ENCODE assay signal across 8 cellular contexts in genomic region chr1:85062425-85063026, GRCh38. TPM values are rescaled to one million over a fixed set of nuclear protein-coding genes. Genes with fewer than 3 reads are reported as not detected.
A peak's percentile ranks its signal among the peaks of the same experiment; 100 is the strongest.
DNase-seq lines count a peak whose midpoint lies in the region; ATAC-seq, FAIRE-seq and TF ChIP-seq lines count a peak whose summit lies in the region.

No MANE protein-coding gene starts in this region.

- H3K4me3 ChIP-seq in AG04449 (ENCODE audit: low read depth, low read length) (peak overlapping the region; percentile 62), K562 (peak overlapping the region; percentile 2; the same call in 1 of the 2 replicates), mesenchymal stem cell (ENCODE audit: insufficient read depth in 1 of 2, low read depth in 1 of 2, low read length in 2 of 2) (peak overlapping the region in 1 of 2 experiments; percentile 84)

- no peak overlapping the region for H3K23ac ChIP-seq in mesenchymal stem cell (ENCODE audit: low read length in 2 of 2)

- TF ChIP-seq RAD21 in K562 (CRISPR knock-in tag; conservative IDR thresholded peaks at IDR 0.05 in 1 of 2, IDR thresholded peaks at IDR 0.05 in 1 of 2), result no peak

- TF ChIP-seq POLR2A in K562 (conservative IDR thresholded peaks at IDR 0.05), result no peak

- no peak overlapping the region for H4K91ac ChIP-seq in mesenchymal stem cell (ENCODE audit: low read length)

- H4K8ac ChIP-seq in mesenchymal stem cell (ENCODE audit: low read length), result no peak overlapping the region

- no peak overlapping the region for H2AK5ac ChIP-seq in mesenchymal stem cell (ENCODE audit: low read length, severe bottlenecking)

- no peak overlapping the region; the same call in 1 of the 2 replicates for H2AFZ ChIP-seq in K562 (ENCODE audit: low read depth, low read length)
- H2AFZ ChIP-seq in mesenchymal stem cell (ENCODE audit: low read depth, low read length), result peak overlapping the region; percentile 48

- H3K14ac ChIP-seq in mesenchymal stem cell (ENCODE audit: low read length in 2 of 2), result no peak overlapping the region

- TF ChIP-seq CTCF in AG04449 (IDR thresholded peaks at IDR 0.05; ENCODE audit: insufficient read depth, low read length, missing control alignments), result no peak
- no peak for TF ChIP-seq CTCF in K562 (IDR thresholded peaks at IDR 0.05 in 2 of 3, conservative IDR thresholded peaks at IDR 0.05 in 1 of 3; ENCODE audit: insufficient read depth in 2 of 3, low read depth in 1 of 3, low read length in 3 of 3)

- no peaks in the 10 kb centered on the region for H3K79me2 ChIP-seq in K562 (ENCODE audit: control insufficient read depth, insufficient read depth, low read length)

- FAIRE-seq in K562 (lab: Jason Lieb, UNC), result no peak

- DNase-seq in AG04449 (ENCODE audit: low read depth, low spot score), result no peak
- DNase-seq in K562 (ENCODE audit: extremely low read depth in 1 of 4, low spot score in 3 of 4), result no peak
- no peak for DNase-seq in mesenchymal stem cell
- DNase-seq in NCI-H748 (lab: John Stamatoyannopoulos, UW; ENCODE audit: unreplicated experiment), result no peak
- DNase-seq in NCI-H146 treated with DMSO at 0.1 percent for 48 hours (lab: John Stamatoyannopoulos, UW; ENCODE audit: unreplicated experiment), result no peak

- H3K9ac ChIP-seq in K562 (ENCODE audit: insufficient read depth in 1 of 2, low read depth in 2 of 2, low read length in 2 of 2) (no peak overlapping the region), mesenchymal stem cell (ENCODE audit: low read length) (peak overlapping the region; percentile 97)

- H3K79me1 ChIP-seq in mesenchymal stem cell (replicated peaks; ENCODE audit: low read length, poor library complexity, severe bottlenecking), result peaks cover 2% of the 10 kb centered on the region

- H3K9me3 ChIP-seq in K562 (replicated peaks; ENCODE audit: control insufficient read depth, insufficient read depth, low read depth, low read length), result no peaks in the 10 kb centered on the region
- H3K9me3 ChIP-seq in mesenchymal stem cell (ENCODE audit: control insufficient read depth, low read length), result no peaks in the 10 kb centered on the region

- CTCF ChIA-PET in AG04449 (lab: Yijun Ruan, JAX) (interaction anchor here (0.8 to 2.8 kb wide), 9 partner anchors 11 to 197 kb away, joined by 3 to 17 read pairs (median 3); partner anchors contain the start of gene C1orf52), K562 (lab: Yijun Ruan, JAX; ENCODE audit: low intra/inter-chr PET ratio) (no interaction called here)

- no peak overlapping the region for H3K4ac ChIP-seq in mesenchymal stem cell (ENCODE audit: low read depth in 1 of 2, low read length in 2 of 2)

- 7% methylated on average over 7 of the region's 7 CpGs for WGBS in K562 (ENCODE audit: insufficient coverage, low coverage, missing lambda C conversion rate)
- WGBS in mesenchymal stem cell, result 42% methylated on average over 5 of the region's 7 CpGs

- H4K20me1 ChIP-seq in K562 (replicated peaks; ENCODE audit: control insufficient read depth, insufficient read depth, low read length), result no peaks in the 10 kb centered on the region

- H3K27ac ChIP-seq in K562 (ENCODE audit: extremely low read depth, low read depth, low read length) (no peak overlapping the region), mesenchymal stem cell (ENCODE audit: low read length, poor library complexity, severe bottlenecking) (peak overlapping the region; percentile 73)

- H2BK120ac ChIP-seq in mesenchymal stem cell (ENCODE audit: low read depth, low read length), result no peak overlapping the region

- intact Hi-C loops in K562 (cut with micrococcal nuclease), result no loop called here

- H3K36me3 ChIP-seq in K562 (ENCODE audit: control insufficient read depth, insufficient read depth, low read length), result no peaks in the 10 kb centered on the region
- H3K36me3 ChIP-seq in mesenchymal stem cell (ENCODE audit: control insufficient read depth in 1 of 2, insufficient read depth in 2 of 2, low read depth in 1 of 2, low read length in 2 of 2), result no peaks in the 10 kb centered on the region

- H2BK5ac ChIP-seq in mesenchymal stem cell (ENCODE audit: low read depth, low read length, poor library complexity, severe bottlenecking), result no peak overlapping the region

- no peaks in the 10 kb centered on the region for H3K9me1 ChIP-seq in K562 (ENCODE audit: control insufficient read depth, insufficient read depth, low read length)

- POLR2A ChIA-PET in AG04449 (lab: Yijun Ruan, JAX), result interaction anchor here (0.6 to 0.8 kb wide), 2 partner anchors 14 to 118 kb away, joined by 3 read pairs; partner anchors contain the start of gene MCOLN3
- POLR2A ChIA-PET in K562 (lab: Yijun Ruan, JAX), result no interaction called here

- H3K4me2 ChIP-seq in K562 (ENCODE audit: insufficient read depth, low read length) (peak overlapping the region; percentile 39; the same call in 1 of the 2 replicates), mesenchymal stem cell (ENCODE audit: low read length, poor library complexity, severe bottlenecking) (peak overlapping the region; percentile 81)

- peaks cover 0 to 2% of the 10 kb centered on the region in 2 experiments; a peak in 1 of 5 replicates for H3K27me3 ChIP-seq in K562 (ENCODE audit: control insufficient read depth in 2 of 2, insufficient read depth in 2 of 2, low read length in 2 of 2)
- no peaks in the 10 kb centered on the region for H3K27me3 ChIP-seq in mesenchymal stem cell (ENCODE audit: control insufficient read depth in 1 of 2, insufficient read depth in 1 of 2, low read length in 2 of 2)

- no peak for TF ChIP-seq EP300 in K562 (IDR thresholded peaks at IDR 0.05; ENCODE audit: low read length)

- in situ Hi-C loops in K562 (cut with MboI), result no loop called here

- ATAC-seq in HG02840 (IDR thresholded peaks at IDR 0.05; ENCODE audit: low FRiP score, unreplicated experiment) (peak; percentile 3), K562 (no peak), HG02981 (IDR thresholded peaks at IDR 0.05; ENCODE audit: unreplicated experiment) (no peak), HG03280 (IDR thresholded peaks at IDR 0.05; ENCODE audit: unreplicated experiment) (no peak)

- H2BK12ac ChIP-seq in mesenchymal stem cell (ENCODE audit: low read length in 2 of 2), result peak overlapping the region in 1 of 2 experiments; percentile 48

- BruUV-seq in K562 (replicated peaks; lab: Mats Ljungman, UMichigan), result no TSS peak

- no peak overlapping the region for H2BK15ac ChIP-seq in mesenchymal stem cell (ENCODE audit: low read depth, poor library complexity, severe bottlenecking)

- H3K4me1 ChIP-seq in K562 (replicated peaks in 1 of 2; ENCODE audit: control insufficient read depth in 2 of 2, insufficient read depth in 2 of 2, low read length in 2 of 2) (no peaks in the 10 kb centered on the region; a peak in 1 of 5 replicates), mesenchymal stem cell (ENCODE audit: control insufficient read depth, insufficient read depth, low read depth, low read length) (peaks cover 2% of the 10 kb centered on the region)

- peak overlapping the region in 1 of 2 experiments; percentile 22 for H3K18ac ChIP-seq in mesenchymal stem cell (ENCODE audit: low read depth in 1 of 2, low read length in 2 of 2)

TF ChIP-seq in K562, 482 proteins besides CTCF, POLR2A, EP300 and RAD21:
- TF ChIP-seq ZNF24 (IDR thresholded peaks at IDR 0.05) (peak; percentile 90), MAFG (tag; conservative IDR thresholded peaks at IDR 0.05) (peak; percentile 28; the same call in 1 of the 2 replicates), ZNF316 (IDR thresholded peaks at IDR 0.05) (peak; percentile 33; the same call in 1 of the 2 replicates), ZEB2 (IDR thresholded peaks at IDR 0.05) (no peak)

RNA-seq across cellular contexts. Expression of gene MCOLN3, which starts 14.2 kb away (rescaled TPM):
- total RNA-seq in K562 (2011; cell fraction: chromatin; rRNA removed; ENCODE audit: low replicate concordance), result 0.25 TPM in 1 of 2 replicates, not detected in the other
- total RNA-seq in K562 (2011; cell fraction: nucleolus; rRNA removed), result 0.13 TPM in 1 of 2 replicates, not detected in the other
- 0.22 and 0.53 TPM in 2 replicates for total RNA-seq in K562 (2011; cell fraction: nucleoplasm; rRNA removed)
- total RNA-seq in K562 (2014; rRNA removed), result not detected in 2 replicates
- not detected in 2 replicates for total RNA-seq in K562 (2014; rRNA removed; fragmentation: Illumina TruSeq; extraction: Trizol)
- total RNA-seq in K562 (2015; rRNA removed; fragmentation: Illumina TruSeq; extraction: Trizol), result not detected in 2 replicates
- total RNA-seq in K562 (2021), result not detected in 2 replicates
- 0.04 TPM in 1 of 2 replicates, not detected in the other for polyA plus RNA-seq in K562 (2011; rRNA removed)
- polyA plus RNA-seq in K562 (2011; cell fraction: cytosol; rRNA removed), result not detected in 2 replicates
- 0.04 and 0.09 TPM in 2 replicates for polyA plus RNA-seq in K562 (2011; cell fraction: nucleus; rRNA removed)
- polyA plus RNA-seq in K562 (2012), result 0.03 and 0.06 TPM in 2 replicates
- not detected in 2 replicates for polyA plus RNA-seq in K562 (2014; fragmentation: Illumina TruSeq; extraction: Trizol)
- polyA plus RNA-seq in K562 (2014; fragmentation: Nextera tagmentation; extraction: Ambion mirVana), result not detected
- polyA plus RNA-seq in K562 (2014; rRNA removed), result 0.05 TPM in 1 of 2 replicates, not detected in the other
- not detected in 2 replicates for polyA minus RNA-seq in K562 (2011; rRNA and poly(A)+ RNA removed)
- polyA minus RNA-seq in K562 (2011; cell fraction: cytosol; rRNA and poly(A)+ RNA removed), result not detected in 2 replicates
- polyA minus RNA-seq in K562 (2011; cell fraction: nucleus; rRNA and poly(A)+ RNA removed), result not detected in 2 replicates
- polyA plus RNA-seq in mesenchymal stem cell (2013, experiment 1 of 2), result 0.30 TPM
- 0.27 TPM for polyA plus RNA-seq in mesenchymal stem cell (2013, experiment 2 of 2)
